23 cellular contexts compared by ENCODE assay signal in the genomic region with DNA sequence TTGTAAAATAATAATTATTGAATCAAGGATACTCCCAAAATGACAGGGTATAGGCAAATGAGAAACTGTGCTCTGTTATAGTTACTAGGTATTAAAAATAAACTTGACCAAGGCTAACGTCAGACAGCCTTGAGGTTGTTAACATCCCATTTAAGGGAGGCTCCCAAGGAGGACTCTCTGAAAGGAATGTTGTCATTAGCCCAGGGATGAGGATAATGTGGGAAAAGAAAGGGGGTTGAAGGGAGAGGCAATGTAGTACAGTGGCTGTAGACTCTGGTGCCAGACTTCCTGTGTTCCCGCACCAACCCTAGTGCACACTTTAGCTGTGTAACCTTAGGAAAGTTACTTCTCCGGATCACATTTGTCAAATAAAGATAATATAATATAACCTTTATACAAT. TPM values are rescaled to one million over a fixed set of nuclear protein-coding genes. Genes with fewer than 3 reads are reported as not detected.
"Had no signal": no experiment of that assay in that cellular context is flagged by ENCODE, and none has a peak within 500 bp of the region (broad histone marks: within the 10 kb centered on the region; RNA-seq: fewer than 3 reads in every experiment).

No MANE protein-coding gene starts in this region.

- FAIRE-seq: endometrium, kidney had no signal

- H3K4me3 Mint-ChIP-seq: activated CD4-positive, alpha-beta T cell treated with anti-CD3 and anti-CD28 coated beads, Interleukin-2, amount 10 ng/mL, durations not matched to agents 7 days and 5 days; activated CD8-positive, alpha-beta T cell treated with anti-CD3 and anti-CD28 coated beads, Interleukin-2, amount 10 ng/mL, durations not matched to agents 7 days and 5 days; activated T-cell treated with anti-CD3 and anti-CD28 coated beads, Interleukin-2, amount 50 U/mL, for 24 hours; central memory CD8-positive, alpha-beta T cell; naive thymus-derived CD4-positive, alpha-beta T cell had no signal

- H3K36me3 ChIP-seq: left ventricle myocardium inferior, neutrophil, sigmoid colon, transverse colon had no signal

- H3K4me1 Mint-ChIP-seq: activated CD4-positive, alpha-beta T cell treated with anti-CD3 and anti-CD28 coated beads, Interleukin-2, amount 10 ng/mL, durations not matched to agents 7 days and 5 days; central memory CD8-positive, alpha-beta T cell; naive thymus-derived CD4-positive, alpha-beta T cell had no signal

- H3K27ac Mint-ChIP-seq: activated CD4-positive, alpha-beta T cell treated with anti-CD3 and anti-CD28 coated beads, Interleukin-2, amount 10 ng/mL, durations not matched to agents 7 days and 5 days; activated CD8-positive, alpha-beta T cell treated with anti-CD3 and anti-CD28 coated beads, Interleukin-2, amount 10 ng/mL, durations not matched to agents 7 days and 5 days; activated T-cell treated with anti-CD3 and anti-CD28 coated beads, Interleukin-2, amount 50 U/mL, for 24 hours; activated T-helper 2 cell treated with anti-CD3 and anti-CD28 coated beads, Interferon-gamma antibody, Interleukin-2, Interleukin-4, amounts not matched to agents 10 μg/mL and 5 μg/mL and 100 μg/mL, durations not matched to agents 14 hours and 24 hours and 36 hours; naive thymus-derived CD4-positive, alpha-beta T cell had no signal

- H3K36me3 Mint-ChIP-seq: naive thymus-derived CD4-positive, alpha-beta T cell had no signal

- DNase-seq: activated CD4-positive, alpha-beta T cell treated with anti-CD3 and anti-CD28 coated beads, Interleukin-2, amount 10 ng/mL, durations not matched to agents 7 days and 5 days; activated CD8-positive, alpha-beta T cell treated with anti-CD3 and anti-CD28 coated beads, Interleukin-2, amount 10 ng/mL, durations not matched to agents 7 days and 5 days; activated naive CD4-positive, alpha-beta T cell treated with Interleukin-2 at 50 U/mL for 16 hours; activated T-cell treated with anti-CD3 and anti-CD28 coated beads, Interleukin-2, amount 50 U/mL, for 24 hours; aorta; cortex of kidney; kidney; left ventricle myocardium inferior; mucosa of descending colon; naive thymus-derived CD4-positive, alpha-beta T cell; SIG-M5; sigmoid colon; stimulated activated CD4-positive, alpha-beta T cell treated with anti-CD3 and anti-CD28 coated beads, Interleukin-12 subunit alpha, Interleukin-12 subunit beta, amount 100 ng/mL, for 4 hours; stimulated activated naive CD8-positive, alpha-beta T cell treated with anti-CD3 and anti-CD28 coated beads, Interleukin-15, Interleukin-2, amounts not matched to agents 100 U/mL and 50 U/mL, for 24 hours; substantia nigra; T1000; transverse colon had no signal

- H3K4me3 ChIP-seq: left ventricle myocardium inferior, mucosa of descending colon, sigmoid colon, transverse colon had no signal

- H3K27me3 ChIP-seq: neutrophil, sigmoid colon, transverse colon had no signal

- ATAC-seq: activated CD8-positive, alpha-beta T cell treated with anti-CD3 and anti-CD28 coated beads, Interleukin-2, amount 10 ng/mL, durations not matched to agents 7 days and 5 days; esophagus mucosa; mucosa of descending colon; naive thymus-derived CD4-positive, alpha-beta T cell; stimulated activated naive CD8-positive, alpha-beta T cell treated with anti-CD3 and anti-CD28 coated beads, Interleukin-15, Interleukin-2, amounts not matched to agents 100 U/mL and 50 U/mL, for 24 hours had no signal

- H3K9me3 ChIP-seq: left ventricle myocardium inferior, mucosa of descending colon, neutrophil, sigmoid colon, transverse colon had no signal

- H3K27me3 Mint-ChIP-seq: activated CD4-positive, alpha-beta T cell treated with anti-CD3 and anti-CD28 coated beads, Interleukin-2, amount 10 ng/mL, durations not matched to agents 7 days and 5 days; activated T-cell treated with anti-CD3 and anti-CD28 coated beads, Interleukin-2, amount 50 U/mL, for 24 hours; central memory CD8-positive, alpha-beta T cell had no signal

- H3K9me3 Mint-ChIP-seq: activated CD4-positive, alpha-beta T cell treated with anti-CD3 and anti-CD28 coated beads, Interleukin-2, amount 10 ng/mL, durations not matched to agents 7 days and 5 days; activated T-cell treated with anti-CD3 and anti-CD28 coated beads, Interleukin-2, amount 50 U/mL, for 24 hours; activated T-helper 2 cell treated with anti-CD3 and anti-CD28 coated beads, Interferon-gamma antibody, Interleukin-2, Interleukin-4, amounts not matched to agents 10 μg/mL and 5 μg/mL and 100 μg/mL, durations not matched to agents 14 hours and 24 hours and 36 hours had no signal

- H3K27ac ChIP-seq: left ventricle myocardium inferior, neutrophil, sigmoid colon, transverse colon had no signal

- H3K4me1 ChIP-seq: sigmoid colon, transverse colon had no signal

RNA-seq across cellular contexts. Expression of a gene that starts 47.0 kb away (rescaled TPM):
- total RNA-seq: activated CD4-positive, alpha-beta T cell treated with anti-CD3 and anti-CD28 coated beads, Interleukin-2, amount 10 ng/mL, durations not matched to agents 7 days and 5 days; activated CD8-positive, alpha-beta T cell treated with anti-CD3 and anti-CD28 coated beads, Interleukin-2, amount 10 ng/mL, durations not matched to agents 7 days and 5 days; activated T-helper 2 cell treated with anti-CD3 and anti-CD28 coated beads, Interferon-gamma antibody, Interleukin-2, Interleukin-4, amounts not matched to agents 10 μg/mL and 5 μg/mL and 100 μg/mL, durations not matched to agents 14 hours and 24 hours and 36 hours; naive thymus-derived CD4-positive, alpha-beta T cell; T-helper 1 cell treated with Interleukin-12 subunit alpha and Interleukin-12 subunit beta and Interleukin-4 antibody, amounts not matched to agents 30 ng/mL and 1 ng/mL, for 36 hours had no signal
